14 cellular contexts compared by ENCODE assay signal in genomic region chr2:25983735-25984134, GRCh38. TPM values are rescaled to one million over a fixed set of nuclear protein-coding genes. Genes with fewer than 3 reads are reported as not detected.
A peak's percentile ranks its signal among the peaks of the same experiment; 100 is the strongest.
DNase-seq lines count a peak whose midpoint lies in the region; ATAC-seq and TF ChIP-seq lines count a peak whose summit lies in the region.
"Had no signal": no experiment of that assay in that cellular context is flagged by ENCODE, and none has a peak within 500 bp of the region (broad histone marks: within the 10 kb centered on the region; RNA-seq: fewer than 3 reads in every experiment).

No MANE protein-coding gene starts in this region.

- H3K4me3 Mint-ChIP-seq in activated CD4-positive, alpha-beta memory T cell treated with anti-CD3 and anti-CD28 coated beads, Interleukin-2, amount 10 ng/mL, durations not matched to agents 7 days and 5 days: peak overlapping the region; percentile 86
- H3K4me3 Mint-ChIP-seq in activated CD4-positive, alpha-beta memory T cell treated with anti-CD3 and anti-CD28 coated beads for 36 hours: no peak overlapping the region
- H3K4me3 Mint-ChIP-seq in T-cell (peak overlapping the region in 2 of 3 donors; percentile 74 to 88), endothelial cell (ENCODE audit: unreplicated experiment) (peak overlapping the region; percentile 94)

- intact Hi-C loops in activated CD4-positive, alpha-beta memory T cell treated with anti-CD3 and anti-CD28 coated beads for 36 hours (cut with micrococcal nuclease): loop anchor here (10.0 kb wide), 1 partner anchor 109 kb away; the partner anchor contains the start of gene ASXL2
- intact Hi-C loops in posterior vena cava (cut with DNase I): no loop called here

- no peak for TF ChIP-seq CTCF in endothelial cell (IDR thresholded peaks at IDR 0.05; ENCODE audit: unreplicated experiment)

- peaks cover 4% of the 10 kb centered on the region for H3K27me3 Mint-ChIP-seq in activated CD4-positive, alpha-beta memory T cell treated with anti-CD3 and anti-CD28 coated beads, Interleukin-2, amount 10 ng/mL, durations not matched to agents 7 days and 5 days
- H3K27me3 Mint-ChIP-seq in activated CD4-positive, alpha-beta memory T cell treated with anti-CD3 and anti-CD28 coated beads for 36 hours: no peaks in the 10 kb centered on the region
- no peaks in the 10 kb centered on the region for H3K27me3 Mint-ChIP-seq in T-cell
- peaks cover 5% of the 10 kb centered on the region for H3K27me3 Mint-ChIP-seq in endothelial cell (ENCODE audit: unreplicated experiment)

- H3K27ac Mint-ChIP-seq in activated CD4-positive, alpha-beta memory T cell treated with anti-CD3 and anti-CD28 coated beads, Interleukin-2, amount 10 ng/mL, durations not matched to agents 7 days and 5 days: no peak overlapping the region
- H3K27ac Mint-ChIP-seq in activated CD4-positive, alpha-beta memory T cell treated with anti-CD3 and anti-CD28 coated beads for 36 hours: no peak overlapping the region
- H3K27ac Mint-ChIP-seq in T-cell (no peak overlapping the region), endothelial cell (ENCODE audit: unreplicated experiment) (no peak overlapping the region)

- no peak for DNase-seq in activated CD4-positive, alpha-beta memory T cell treated with anti-CD3 and anti-CD28 coated beads, Interleukin-2, amount 10 ng/mL, durations not matched to agents 7 days and 5 days
- DNase-seq in activated CD4-positive, alpha-beta memory T cell treated with anti-CD3 and anti-CD28 coated beads for 36 hours: no peak
- no peak for DNase-seq in T-cell
- no peak for DNase-seq in endothelial cell (ENCODE audit: low spot score)
- peak; percentile 13 for DNase-seq in posterior vena cava (ENCODE audit: low spot score)
- DNase-seq in NCI-H1694 treated with DMSO at 0.1 percent for 48 hours (lab: John Stamatoyannopoulos, UW): no peak
- no peak for DNase-seq in stimulated activated naive CD4-positive, alpha-beta T cell treated with Interleukin-2 at 50 U/mL for 16 hours (lab: John Stamatoyannopoulos, UW)
- DNase-seq: NCI-H1930, nucleus accumbens, right cardiac atrium, stomach, upper lobe of right lung had no signal

- POLR2A ChIA-PET in activated CD4-positive, alpha-beta memory T cell treated with anti-CD3 and anti-CD28 coated beads, Interleukin-2, amount 10 ng/mL, durations not matched to agents 7 days and 5 days (lab: Charles Lee): interaction anchor here (0.6 kb wide), 1 partner anchor 839 kb away, joined by 4 read pairs; no protein-coding TSS in a partner anchor
- POLR2A ChIA-PET in activated CD4-positive, alpha-beta memory T cell treated with anti-CD3 and anti-CD28 coated beads for 36 hours (lab: Charles Lee): interaction anchor here (1.4 kb wide), 1 partner anchor 158 kb away, joined by 3 read pairs; no protein-coding TSS in a partner anchor
- POLR2A ChIA-PET in T-cell (lab: Charles Lee): no interaction called here

- CTCF ChIA-PET in activated CD4-positive, alpha-beta memory T cell treated with anti-CD3 and anti-CD28 coated beads, Interleukin-2, amount 10 ng/mL, durations not matched to agents 7 days and 5 days (lab: Charles Lee): interaction anchor here (1.2 to 1.7 kb wide), 4 partner anchors 68 to 201 kb away, joined by 3 to 7 read pairs (median 4); no protein-coding TSS in a partner anchor
- CTCF ChIA-PET in activated CD4-positive, alpha-beta memory T cell treated with anti-CD3 and anti-CD28 coated beads for 36 hours (lab: Charles Lee): interaction anchor here (1.0 to 2.2 kb wide), 4 partner anchors 132 to 201 kb away, joined by 3 to 6 read pairs (median 3); no protein-coding TSS in a partner anchor
- CTCF ChIA-PET in T-cell (lab: Charles Lee): no interaction called here

- peaks cover 18% of the 10 kb centered on the region for H3K4me1 Mint-ChIP-seq in activated CD4-positive, alpha-beta memory T cell treated with anti-CD3 and anti-CD28 coated beads, Interleukin-2, amount 10 ng/mL, durations not matched to agents 7 days and 5 days
- H3K4me1 Mint-ChIP-seq in activated CD4-positive, alpha-beta memory T cell treated with anti-CD3 and anti-CD28 coated beads for 36 hours (ENCODE audit: low read depth): no peaks in the 10 kb centered on the region
- H3K4me1 Mint-ChIP-seq in T-cell (peaks cover 20 to 22% (median 21%) of the 10 kb centered on the region in 3 donors), endothelial cell (ENCODE audit: unreplicated experiment) (peaks cover 35% of the 10 kb centered on the region)

- ATAC-seq in T-cell (replicated peaks in 1 of 4): no peak
- no peak for ATAC-seq in GM21723 (IDR thresholded peaks at IDR 0.05; ENCODE audit: unreplicated experiment)
- ATAC-seq: A549, right cardiac atrium, upper lobe of right lung had no signal

- H3K9me3 Mint-ChIP-seq in activated CD4-positive, alpha-beta memory T cell treated with anti-CD3 and anti-CD28 coated beads, Interleukin-2, amount 10 ng/mL, durations not matched to agents 7 days and 5 days: no peaks in the 10 kb centered on the region
- H3K9me3 Mint-ChIP-seq in activated CD4-positive, alpha-beta memory T cell treated with anti-CD3 and anti-CD28 coated beads for 36 hours: no peaks in the 10 kb centered on the region
- H3K9me3 Mint-ChIP-seq in T-cell (no peaks in the 10 kb centered on the region), endothelial cell (ENCODE audit: unreplicated experiment) (no peaks in the 10 kb centered on the region)

- no peaks in the 10 kb centered on the region for H3K36me3 Mint-ChIP-seq in activated CD4-positive, alpha-beta memory T cell treated with anti-CD3 and anti-CD28 coated beads, Interleukin-2, amount 10 ng/mL, durations not matched to agents 7 days and 5 days (ENCODE audit: low read depth)
- no peaks in the 10 kb centered on the region for H3K36me3 Mint-ChIP-seq in activated CD4-positive, alpha-beta memory T cell treated with anti-CD3 and anti-CD28 coated beads for 36 hours
- no peaks in the 10 kb centered on the region for H3K36me3 Mint-ChIP-seq in T-cell
- H3K36me3 Mint-ChIP-seq in endothelial cell (ENCODE audit: low read depth, unreplicated experiment): peaks cover 10% of the 10 kb centered on the region

RNA-seq across cellular contexts. Expression of gene KIF3C, which starts 1.4 kb away (rescaled TPM):
- total RNA-seq in activated CD4-positive, alpha-beta memory T cell treated with anti-CD3 and anti-CD28 coated beads, Interleukin-2, amount 10 ng/mL, durations not matched to agents 7 days and 5 days: 10 to 100 TPM; 10.3 to 10.7 TPM
- 1 to 10 TPM; 5.3 to 5.4 TPM for total RNA-seq in activated CD4-positive, alpha-beta memory T cell treated with anti-CD3 and anti-CD28 coated beads for 36 hours
- total RNA-seq in T-cell (1 to 10 TPM; 3.3 to 8.6 (median 6.9) TPM), endothelial cell (ENCODE audit: unreplicated experiment) (78.1 TPM), posterior vena cava (10 to 100 TPM in 1 of 2 donors, 1 to 10 TPM in 1; 3.9 to 10.9 TPM)

RNA-seq across cellular contexts. Expression of gene RAB10, which starts 50.1 kb away (rescaled TPM):
- 100 to 1,000 TPM; 116 to 117 TPM for total RNA-seq in activated CD4-positive, alpha-beta memory T cell treated with anti-CD3 and anti-CD28 coated beads, Interleukin-2, amount 10 ng/mL, durations not matched to agents 7 days and 5 days
- total RNA-seq in activated CD4-positive, alpha-beta memory T cell treated with anti-CD3 and anti-CD28 coated beads for 36 hours: 100 to 1,000 TPM; 110 to 119 TPM
- total RNA-seq in T-cell (10 to 100 TPM; 35.0 to 78.7 (median 71.2) TPM), endothelial cell (ENCODE audit: unreplicated experiment) (130 TPM), posterior vena cava (10 to 100 TPM; 86.1 to 94.6 TPM)

Comparison
In these comparisons a context has a peak if more than half of its experiments do, and no peak if none do; other contexts are left out.
1. CTCF ChIA-PET loops: an anchor here in activated CD4-positive, alpha-beta memory T cell treated with anti-CD3 and anti-CD28 coated beads, Interleukin-2, amount 10 ng/mL, durations not matched to agents 7 days and 5 days (1.2 to 1.7 kb wide) and activated CD4-positive, alpha-beta memory T cell treated with anti-CD3 and anti-CD28 coated beads for 36 hours (1.0 to 2.2 kb wide); none called in T-cell.
2. POLR2A ChIA-PET loops: an anchor here in activated CD4-positive, alpha-beta memory T cell treated with anti-CD3 and anti-CD28 coated beads, Interleukin-2, amount 10 ng/mL, durations not matched to agents 7 days and 5 days (0.6 kb wide) and activated CD4-positive, alpha-beta memory T cell treated with anti-CD3 and anti-CD28 coated beads for 36 hours (1.4 kb wide); none called in T-cell.